In genomic region chr18:5998166-5998881, GRCh38 we compare ENCODE assay signal across 16 cellular contexts.
A peak's percentile ranks its signal among the peaks of the same experiment; 100 is the strongest.
DNase-seq lines count a peak whose midpoint lies in the region; ATAC-seq and TF ChIP-seq lines count a peak whose summit lies in the region.
"Had no signal": no experiment of that assay in that cellular context is flagged by ENCODE, and none has a peak within 500 bp of the region (broad histone marks: within the 10 kb centered on the region; RNA-seq: fewer than 3 reads in every experiment).

No MANE protein-coding gene starts in this region.

- H3K27ac Mint-ChIP-seq in endothelial cell (ENCODE audit: unreplicated experiment), result no peak overlapping the region
- H3K27ac Mint-ChIP-seq: naive thymus-derived CD8-positive, alpha-beta T cell had no signal

- H3K4me3 Mint-ChIP-seq in endothelial cell (ENCODE audit: unreplicated experiment), result no peak overlapping the region
- no peak overlapping the region for H3K4me3 Mint-ChIP-seq in activated T-cell treated with anti-CD3 and anti-CD28 coated beads, Interleukin-2, amount 50 U/mL, for 4 hours
- H3K4me3 Mint-ChIP-seq: naive thymus-derived CD8-positive, alpha-beta T cell had no signal

- peaks cover 5% of the 10 kb centered on the region for H3K4me1 Mint-ChIP-seq in endothelial cell (ENCODE audit: unreplicated experiment)
- no peaks in the 10 kb centered on the region for H3K4me1 Mint-ChIP-seq in activated T-cell treated with anti-CD3 and anti-CD28 coated beads, Interleukin-2, amount 50 U/mL, for 4 hours (ENCODE audit: low read depth)
- H3K4me1 Mint-ChIP-seq: naive thymus-derived CD8-positive, alpha-beta T cell had no signal

- WGBS in prostate gland, result 76% methylated on average over 7 of the region's 7 CpGs

- H3K36me3 ChIP-seq in prostate gland, result no peaks in the 10 kb centered on the region

- no peak for TF ChIP-seq CTCF in prostate gland (IDR thresholded peaks at IDR 0.05)
- no peak for TF ChIP-seq CTCF in endothelial cell (IDR thresholded peaks at IDR 0.05; ENCODE audit: unreplicated experiment)

- no peak overlapping the region for H3K4me3 ChIP-seq in prostate gland

- DNase-seq in islet precursor cell, result peak; percentile 82
- no peak for DNase-seq in stimulated activated naive CD4-positive, alpha-beta T cell (lab: John Stamatoyannopoulos, UW)
- no peak for DNase-seq in prostate gland (ENCODE audit: low spot score)
- DNase-seq in endothelial cell (ENCODE audit: low spot score), result no peak
- no peak for DNase-seq in activated T-cell treated with anti-CD3 and anti-CD28 coated beads, Interleukin-2, amount 50 U/mL, for 4 hours
- DNase-seq: amniotic stem cell; DMS79 treated with DMSO at 0.1 percent for 48 hours; foreskin fibroblast; kidney; naive thymus-derived CD8-positive, alpha-beta T cell; NCI-H446; small intestine had no signal

- H3K9me3 Mint-ChIP-seq in endothelial cell (ENCODE audit: unreplicated experiment), result no peaks in the 10 kb centered on the region
- peaks cover 13% of the 10 kb centered on the region for H3K9me3 Mint-ChIP-seq in activated T-cell treated with anti-CD3 and anti-CD28 coated beads, Interleukin-2, amount 50 U/mL, for 4 hours

- ATAC-seq in GM18867 (IDR thresholded peaks at IDR 0.05; ENCODE audit: unreplicated experiment) (peak; percentile 34), GM21619 (IDR thresholded peaks at IDR 0.05; ENCODE audit: unreplicated experiment) (peak; percentile 26), HG03097 (IDR thresholded peaks at IDR 0.05; ENCODE audit: low FRiP score, unreplicated experiment) (peak; percentile 21)
- ATAC-seq in activated T-cell treated with anti-CD3 and anti-CD28 coated beads, Interleukin-2, amount 50 U/mL, for 4 hours, result no peak
- ATAC-seq: naive thymus-derived CD8-positive, alpha-beta T cell; Right ventricle myocardium inferior had no signal

- no peaks in the 10 kb centered on the region for H3K36me3 Mint-ChIP-seq in endothelial cell (ENCODE audit: low read depth, unreplicated experiment)
- H3K36me3 Mint-ChIP-seq in activated T-cell treated with anti-CD3 and anti-CD28 coated beads, Interleukin-2, amount 50 U/mL, for 4 hours (ENCODE audit: insufficient read depth), result no peaks in the 10 kb centered on the region

- intact Hi-C loops in prostate gland (cut with DNase I), result no loop called here

- no peaks in the 10 kb centered on the region for H3K27me3 ChIP-seq in prostate gland (replicated peaks; ENCODE audit: insufficient read depth)

- no peaks in the 10 kb centered on the region for H3K4me1 ChIP-seq in prostate gland (replicated peaks)

- no peak for TF ChIP-seq POLR2A in prostate gland (IDR thresholded peaks at IDR 0.05)

- H3K27me3 Mint-ChIP-seq in endothelial cell (ENCODE audit: unreplicated experiment), result peaks cover 2% of the 10 kb centered on the region
- H3K27me3 Mint-ChIP-seq in activated T-cell treated with anti-CD3 and anti-CD28 coated beads, Interleukin-2, amount 50 U/mL, for 4 hours (ENCODE audit: low read depth), result peaks cover 3% of the 10 kb centered on the region

- no peak overlapping the region for H3K27ac ChIP-seq in prostate gland

- H3K9me3 ChIP-seq in prostate gland, result no peaks in the 10 kb centered on the region

Comparison
In these comparisons a context has a peak if more than half of its experiments do, and no peak if none do; other contexts are left out.
1. ATAC-seq: peak in GM18867 (single experiment), GM21619 (single experiment) and HG03097 (single experiment); none in activated T-cell treated with anti-CD3 and anti-CD28 coated beads, Interleukin-2, amount 50 U/mL, for 4 hours (0 of 2).